In genomic region chr1:198254948-198255347, GRCh38 we compare ENCODE assay signal across 1 cellular context.
TF ChIP-seq lines count a peak whose summit lies in the region.

No MANE protein-coding gene starts in this region.

TF ChIP-seq in HCT116, 20 proteins besides CTCF, POLR2A, EP300 and RAD21:
- no peak for TF ChIP-seq ZBTB33 (IDR thresholded peaks at IDR 0.05; ENCODE audit: extremely low read depth, insufficient replicate concordance, low read length)
- no peak for TF ChIP-seq FOSL1 (IDR thresholded peaks at IDR 0.05; ENCODE audit: low read depth)
- TF ChIP-seq JUND (IDR thresholded peaks at IDR 0.05), result no peak
- no peak for TF ChIP-seq ELF1 (IDR thresholded peaks at IDR 0.05; ENCODE audit: borderline replicate concordance, low read depth)
- TF ChIP-seq EZH2 (IDR thresholded peaks at IDR 0.05), result no peak
- TF ChIP-seq EZH2phosphoT487 (IDR thresholded peaks at IDR 0.05; ENCODE audit: borderline replicate concordance), result no peak
- TF ChIP-seq, protein P1, sequence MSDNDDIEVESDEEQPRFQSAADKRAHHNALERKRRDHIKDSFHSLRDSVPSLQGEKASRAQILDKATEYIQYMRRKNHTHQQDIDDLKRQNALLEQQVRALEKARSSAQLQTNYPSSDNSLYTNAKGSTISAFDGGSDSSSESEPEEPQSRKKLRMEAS (IDR thresholded peaks at IDR 0.05), result no peak
- TF ChIP-seq, protein P2, sequence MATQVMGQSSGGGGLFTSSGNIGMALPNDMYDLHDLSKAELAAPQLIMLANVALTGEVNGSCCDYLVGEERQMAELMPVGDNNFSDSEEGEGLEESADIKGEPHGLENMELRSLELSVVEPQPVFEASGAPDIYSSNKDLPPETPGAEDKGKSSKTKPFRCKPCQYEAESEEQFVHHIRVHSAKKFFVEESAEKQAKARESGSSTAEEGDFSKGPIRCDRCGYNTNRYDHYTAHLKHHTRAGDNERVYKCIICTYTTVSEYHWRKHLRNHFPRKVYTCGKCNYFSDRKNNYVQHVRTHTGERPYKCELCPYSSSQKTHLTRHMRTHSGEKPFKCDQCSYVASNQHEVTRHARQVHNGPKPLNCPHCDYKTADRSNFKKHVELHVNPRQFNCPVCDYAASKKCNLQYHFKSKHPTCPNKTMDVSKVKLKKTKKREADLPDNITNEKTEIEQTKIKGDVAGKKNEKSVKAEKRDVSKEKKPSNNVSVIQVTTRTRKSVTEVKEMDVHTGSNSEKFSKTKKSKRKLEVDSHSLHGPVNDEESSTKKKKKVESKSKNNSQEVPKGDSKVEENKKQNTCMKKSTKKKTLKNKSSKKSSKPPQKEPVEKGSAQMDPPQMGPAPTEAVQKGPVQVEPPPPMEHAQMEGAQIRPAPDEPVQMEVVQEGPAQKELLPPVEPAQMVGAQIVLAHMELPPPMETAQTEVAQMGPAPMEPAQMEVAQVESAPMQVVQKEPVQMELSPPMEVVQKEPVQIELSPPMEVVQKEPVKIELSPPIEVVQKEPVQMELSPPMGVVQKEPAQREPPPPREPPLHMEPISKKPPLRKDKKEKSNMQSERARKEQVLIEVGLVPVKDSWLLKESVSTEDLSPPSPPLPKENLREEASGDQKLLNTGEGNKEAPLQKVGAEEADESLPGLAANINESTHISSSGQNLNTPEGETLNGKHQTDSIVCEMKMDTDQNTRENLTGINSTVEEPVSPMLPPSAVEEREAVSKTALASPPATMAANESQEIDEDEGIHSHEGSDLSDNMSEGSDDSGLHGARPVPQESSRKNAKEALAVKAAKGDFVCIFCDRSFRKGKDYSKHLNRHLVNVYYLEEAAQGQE (IDR thresholded peaks at IDR 0.05; ENCODE audit: low read depth), result no peak
- no peak for TF ChIP-seq CEBPB (IDR thresholded peaks at IDR 0.05; ENCODE audit: low read depth)
- TF ChIP-seq SP1 (IDR thresholded peaks at IDR 0.05; ENCODE audit: low read depth), result no peak
- TF ChIP-seq POLR2AphosphoS5 (IDR thresholded peaks at IDR 0.05; ENCODE audit: low read depth, low read length), result no peak
- TF ChIP-seq ZNF274 (IDR thresholded peaks at IDR 0.05; ENCODE audit: low read depth, low read length), result no peak
- no peak for TF ChIP-seq SRF (IDR thresholded peaks at IDR 0.05; ENCODE audit: low read depth)
- TF ChIP-seq ATF3 (IDR thresholded peaks at IDR 0.05), result no peak
- TF ChIP-seq TCF7L2 (IDR thresholded peaks at IDR 0.05; ENCODE audit: borderline replicate concordance, extremely low read depth, insufficient read depth, insufficient read length), result no peak
- TF ChIP-seq CBX3 (IDR thresholded peaks at IDR 0.05; ENCODE audit: low read depth), result no peak
TF ChIP-seq in HCT116: peak in this region for 0.
